In the genomic region with DNA sequence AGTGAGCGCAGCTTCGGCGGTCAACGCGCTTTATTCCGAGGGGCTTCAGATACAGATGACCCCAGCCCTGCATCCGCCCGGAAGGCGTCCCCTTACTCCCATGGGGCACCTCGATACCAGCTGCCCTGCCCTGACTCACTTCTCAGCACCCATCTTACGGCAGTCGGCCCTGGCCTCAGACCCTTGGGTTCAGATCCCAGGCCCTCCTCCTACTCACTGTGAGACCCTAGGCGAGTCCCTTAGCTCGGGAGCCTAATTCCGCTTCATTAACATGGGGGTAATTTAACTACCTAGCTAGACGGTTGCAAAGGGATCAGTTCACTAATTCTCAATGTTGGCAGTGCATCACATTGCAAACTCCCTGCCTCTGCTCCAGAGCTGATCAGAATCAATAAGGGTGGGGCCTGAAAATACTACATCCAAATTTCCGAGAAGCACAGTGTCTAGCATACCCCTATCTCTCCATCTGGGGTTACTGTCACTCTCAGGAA, we compare ENCODE assay signal across 8 cellular contexts. TPM values are rescaled to one million over a fixed set of nuclear protein-coding genes. Genes with fewer than 3 reads are reported as not detected.
DNase-seq lines count a peak whose midpoint lies in the region; ATAC-seq and TF ChIP-seq lines count a peak whose summit lies in the region.

No MANE protein-coding gene starts in this region.

- peaks cover 9 to 23% of the 10 kb centered on the region in 2 donors for H3K36me3 Mint-ChIP-seq in activated T-cell treated with anti-CD3 and anti-CD28 coated beads, Interleukin-2, amount 50 U/mL, for 72 hours (ENCODE audit: insufficient read depth in 2 of 2)
- H3K36me3 Mint-ChIP-seq in activated naive CD8-positive, alpha-beta T cell treated with anti-CD3 and anti-CD28 coated beads, Interleukin-2, amount 50 U/mL, for 24 hours (ENCODE audit: low read depth), result peaks cover 20% of the 10 kb centered on the region

- TF ChIP-seq EP300 in stomach (IDR thresholded peaks at IDR 0.05), result no peak

- TF ChIP-seq CTCF in stomach (IDR thresholded peaks at IDR 0.05), result no peak

- H3K27me3 Mint-ChIP-seq in activated T-cell treated with anti-CD3 and anti-CD28 coated beads, Interleukin-2, amount 50 U/mL, for 72 hours (ENCODE audit: low read depth), result no peaks in the 10 kb centered on the region
- H3K27me3 Mint-ChIP-seq in activated naive CD8-positive, alpha-beta T cell treated with anti-CD3 and anti-CD28 coated beads, Interleukin-2, amount 50 U/mL, for 24 hours, result no peaks in the 10 kb centered on the region

- peaks cover 0 to 2% of the 10 kb centered on the region in 2 donors for H3K9me3 Mint-ChIP-seq in activated T-cell treated with anti-CD3 and anti-CD28 coated beads, Interleukin-2, amount 50 U/mL, for 72 hours
- H3K9me3 Mint-ChIP-seq in activated naive CD8-positive, alpha-beta T cell treated with anti-CD3 and anti-CD28 coated beads, Interleukin-2, amount 50 U/mL, for 24 hours, result no peaks in the 10 kb centered on the region

- WGBS in stomach, 5 donors, result 2 to 4% (median 3%) methylated on average over 7 to 17 of the region's 17 CpGs

- H3K4me1 ChIP-seq in iPS-20b (ENCODE audit: insufficient read depth, low read length) (peaks cover 15% of the 10 kb centered on the region), stomach (peaks cover 25 to 69% (median 51%) of the 10 kb centered on the region in 4 donors)

- ATAC-seq in activated T-cell treated with anti-CD3 and anti-CD28 coated beads, Interleukin-2, amount 50 U/mL, for 72 hours (replicated peaks in 1 of 2), result no peak
- ATAC-seq in activated naive CD8-positive, alpha-beta T cell treated with anti-CD3 and anti-CD28 coated beads, Interleukin-2, amount 50 U/mL, for 24 hours, result peak; percentile 25
- no peak for ATAC-seq in GM18498 (IDR thresholded peaks at IDR 0.05; ENCODE audit: unreplicated experiment)
- ATAC-seq in GM18505 (IDR thresholded peaks at IDR 0.05; ENCODE audit: unreplicated experiment), result no peak
- no peak for ATAC-seq in GM18858 (IDR thresholded peaks at IDR 0.05; ENCODE audit: unreplicated experiment)

- H3K9me3 ChIP-seq in iPS-20b (ENCODE audit: insufficient read depth, low read depth, low read length) (no peaks in the 10 kb centered on the region), stomach (no peaks in the 10 kb centered on the region)

- H3K4me3 Mint-ChIP-seq in activated T-cell treated with anti-CD3 and anti-CD28 coated beads, Interleukin-2, amount 50 U/mL, for 72 hours, result peak overlapping the region; percentile 95 to 99
- peak overlapping the region; percentile 89 for H3K4me3 Mint-ChIP-seq in activated naive CD8-positive, alpha-beta T cell treated with anti-CD3 and anti-CD28 coated beads, Interleukin-2, amount 50 U/mL, for 24 hours

- peak overlapping the region; percentile 93; the same call in 1 of the 2 replicates for H3K9ac ChIP-seq in iPS-20b (ENCODE audit: low read depth, low read length)

- H3K4me3 ChIP-seq in iPS-20b (ENCODE audit: low read length) (peak overlapping the region; percentile 79), stomach (peak overlapping the region; percentile 90 to 98 (median 92))

- peak overlapping the region; percentile 89 for H3K27ac Mint-ChIP-seq in activated T-cell treated with anti-CD3 and anti-CD28 coated beads, Interleukin-2, amount 50 U/mL, for 72 hours
- H3K27ac Mint-ChIP-seq in activated naive CD8-positive, alpha-beta T cell treated with anti-CD3 and anti-CD28 coated beads, Interleukin-2, amount 50 U/mL, for 24 hours, result peak overlapping the region; percentile 93

- DNase-seq in activated T-cell treated with anti-CD3 and anti-CD28 coated beads, Interleukin-2, amount 50 U/mL, for 72 hours, result no peak
- DNase-seq in activated T-cell treated with anti-CD3 and anti-CD28 coated beads, Interleukin-2, amount 50 U/mL, for 48 hours, result no peak
- peak; percentile 62 for DNase-seq in activated naive CD8-positive, alpha-beta T cell treated with anti-CD3 and anti-CD28 coated beads, Interleukin-2, amount 50 U/mL, for 24 hours
- DNase-seq in stomach, result no peak

- intact Hi-C loops in stomach (cut with DNase I; ENCODE audit: low total_unique reads), result no loop called here

- peaks cover 13% of the 10 kb centered on the region; the same call in 1 of the 2 replicates for H3K36me3 ChIP-seq in iPS-20b (ENCODE audit: insufficient read depth, low read depth, low read length)
- H3K36me3 ChIP-seq in stomach, result no peaks in the 10 kb centered on the region

- TF ChIP-seq POLR2A in stomach (IDR thresholded peaks at IDR 0.05), result no peak
- no peak for TF ChIP-seq POLR2A in GM18505 (IDR thresholded peaks at IDR 0.05; ENCODE audit: borderline replicate concordance, extremely low read depth, insufficient read depth, insufficient read length)

- peaks cover 74% of the 10 kb centered on the region for H3K4me1 Mint-ChIP-seq in activated T-cell treated with anti-CD3 and anti-CD28 coated beads, Interleukin-2, amount 50 U/mL, for 72 hours (ENCODE audit: low read depth)
- H3K4me1 Mint-ChIP-seq in activated naive CD8-positive, alpha-beta T cell treated with anti-CD3 and anti-CD28 coated beads, Interleukin-2, amount 50 U/mL, for 24 hours, result peaks cover 69% of the 10 kb centered on the region

- H3K27ac ChIP-seq in iPS-20b (ENCODE audit: low read length) (peak overlapping the region; percentile 10), stomach (peak overlapping the region; percentile 91 to 97 (median 95))

- peaks cover 6% of the 10 kb centered on the region; the same call in 1 of the 2 replicates for H3K27me3 ChIP-seq in iPS-20b (ENCODE audit: insufficient read depth, low read length)
- H3K27me3 ChIP-seq in stomach, result no peaks in the 10 kb centered on the region

RNA-seq across cellular contexts. Expression of gene FLOT2, which starts 0.3 kb away (rescaled TPM):
- 100 to 1,000 TPM; 138 to 141 TPM for total RNA-seq in activated T-cell treated with anti-CD3 and anti-CD28 coated beads, Interleukin-2, amount 50 U/mL, for 72 hours
- 10 to 100 TPM; 19.5 to 80.5 (median 42.4) TPM for total RNA-seq in stomach
- 10 to 100 TPM; 32.1 to 43.2 (median 37.0) TPM for polyA plus RNA-seq in stomach

RNA-seq across cellular contexts. Expression of gene DHRS13, which starts 5.1 kb away (rescaled TPM):
- total RNA-seq in activated T-cell treated with anti-CD3 and anti-CD28 coated beads, Interleukin-2, amount 50 U/mL, for 72 hours, result 10 to 100 TPM; 21.3 to 25.3 TPM
- 10 to 100 TPM in 2 of 5 donors, 1 to 10 TPM in 2, not detected in 1; 6.4 to 33.5 (median 9.3) TPM for total RNA-seq in stomach
- polyA plus RNA-seq in stomach, result 10 to 100 TPM in 1 of 3 donors, 1 to 10 TPM in 2; 4.4 to 13.4 (median 6.0) TPM

RNA-seq across cellular contexts. Expression of gene ERAL1, which starts 43.0 kb away (rescaled TPM):
- total RNA-seq in activated T-cell treated with anti-CD3 and anti-CD28 coated beads, Interleukin-2, amount 50 U/mL, for 72 hours, result 10 to 100 TPM; 48.6 to 68.1 TPM
- total RNA-seq in stomach, result 10 to 100 TPM; 23.1 to 97.0 (median 60.0) TPM
- 10 to 100 TPM; 36.7 to 50.3 (median 42.6) TPM for polyA plus RNA-seq in stomach

RNA-seq across cellular contexts. Expression of gene PHF12, which starts 53.5 kb away (rescaled TPM):
- 10 to 100 TPM; 67.7 to 81.6 TPM for total RNA-seq in activated T-cell treated with anti-CD3 and anti-CD28 coated beads, Interleukin-2, amount 50 U/mL, for 72 hours
- 100 to 1,000 TPM in 1 of 5 donors, 10 to 100 TPM in 4; 23.2 to 206 (median 48.5) TPM for total RNA-seq in stomach
- 1 to 10 TPM; 8.3 to 9.8 (median 8.6) TPM for polyA plus RNA-seq in stomach

RNA-seq across cellular contexts. Expression of gene FAM222B, which starts 55.2 kb away (rescaled TPM):
- 10 to 100 TPM; 20.9 to 26.5 TPM for total RNA-seq in activated T-cell treated with anti-CD3 and anti-CD28 coated beads, Interleukin-2, amount 50 U/mL, for 72 hours
- total RNA-seq in stomach, result 10 to 100 TPM in 3 of 5 donors, 1 to 10 TPM in 2; 5.5 to 29.6 (median 14.0) TPM
- 1 to 10 TPM; 4.4 to 8.3 (median 6.6) TPM for polyA plus RNA-seq in stomach
